Comparison of ENCODE assay signal across 24 cellular contexts in the genomic region with DNA sequence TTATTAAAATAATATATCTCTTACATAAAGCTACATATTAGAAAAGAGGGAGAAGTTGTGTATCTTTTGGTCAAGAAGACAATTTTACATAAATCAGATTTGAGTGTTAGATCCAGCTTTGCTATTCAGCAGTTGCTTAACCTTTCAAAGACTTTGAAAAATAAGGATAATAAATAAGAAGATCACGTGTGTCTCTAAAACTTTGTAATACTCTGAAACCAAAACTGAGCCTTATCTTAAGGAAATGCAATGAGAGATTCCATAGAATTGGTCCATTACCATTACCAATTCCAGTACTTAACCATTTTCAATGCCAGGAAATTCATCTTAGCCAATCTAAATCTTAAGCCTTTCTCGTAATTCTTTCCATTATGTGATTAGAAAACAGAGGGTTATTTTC.
"Had no signal": no experiment of that assay in that cellular context is flagged by ENCODE, and none has a peak within 500 bp of the region (broad histone marks: within the 10 kb centered on the region; RNA-seq: fewer than 3 reads in every experiment).

No MANE protein-coding gene starts in this region.

- H3K27me3 Mint-ChIP-seq: activated CD4-positive, alpha-beta T cell treated with anti-CD3 and anti-CD28 coated beads for 36 hours; activated naive CD4-positive, alpha-beta T cell treated with anti-CD3 and anti-CD28 coated beads, Interleukin-2, amount 50 U/mL, for 24 hours had no signal

- H3K4me3 ChIP-seq: adrenal gland, body of pancreas, colonic mucosa, left ventricle myocardium inferior, prostate gland, right atrium auricular region, stomach had no signal

- H3K27me3 ChIP-seq: adrenal gland, body of pancreas, colonic mucosa, foreskin keratinocyte, right atrium auricular region, stomach had no signal

- ATAC-seq: activated CD4-positive, alpha-beta T cell treated with anti-CD3 and anti-CD28 coated beads for 36 hours; body of pancreas; foreskin keratinocyte; stimulated activated effector memory CD8-positive, alpha-beta T cell treated with anti-CD3 and anti-CD28 coated beads, Interleukin-12 subunit alpha, Interleukin-12 subunit beta, amount 100 ng/mL, for 72 hours; WTC11 had no signal

- H3K9me3 Mint-ChIP-seq: activated naive CD4-positive, alpha-beta T cell treated with anti-CD3 and anti-CD28 coated beads, Interleukin-2, amount 50 U/mL, for 24 hours had no signal

- H3K27ac Mint-ChIP-seq: activated CD4-positive, alpha-beta T cell treated with anti-CD3 and anti-CD28 coated beads for 36 hours; activated naive CD4-positive, alpha-beta T cell treated with anti-CD3 and anti-CD28 coated beads, Interleukin-2, amount 50 U/mL, for 24 hours; stimulated activated effector memory CD8-positive, alpha-beta T cell treated with anti-CD3 and anti-CD28 coated beads, Interleukin-12 subunit alpha, Interleukin-12 subunit beta, amount 100 ng/mL, for 72 hours; T-helper 2 cell treated with Interferon-gamma antibody and Interleukin-4, amounts not matched to agents 5 μg/mL and 100 μg/mL, for 36 hours; WTC11 had no signal

- H3K4me1 ChIP-seq: adrenal gland, body of pancreas, colonic mucosa, left ventricle myocardium inferior, prostate gland had no signal

- H3K36me3 Mint-ChIP-seq: activated naive CD4-positive, alpha-beta T cell treated with anti-CD3 and anti-CD28 coated beads, Interleukin-2, amount 50 U/mL, for 24 hours; stimulated activated effector memory CD8-positive, alpha-beta T cell treated with anti-CD3 and anti-CD28 coated beads, Interleukin-12 subunit alpha, Interleukin-12 subunit beta, amount 100 ng/mL, for 72 hours had no signal

- H3K4me1 Mint-ChIP-seq: activated CD4-positive, alpha-beta T cell treated with anti-CD3 and anti-CD28 coated beads for 36 hours; activated naive CD4-positive, alpha-beta T cell treated with anti-CD3 and anti-CD28 coated beads, Interleukin-2, amount 50 U/mL, for 24 hours; stimulated activated effector memory CD8-positive, alpha-beta T cell treated with anti-CD3 and anti-CD28 coated beads, Interleukin-12 subunit alpha, Interleukin-12 subunit beta, amount 100 ng/mL, for 72 hours; WTC11 had no signal

- H3K27ac ChIP-seq: adrenal gland, body of pancreas, colonic mucosa, foreskin keratinocyte, left ventricle myocardium inferior, prostate gland, right atrium auricular region, stomach had no signal

- H3K36me3 ChIP-seq: adrenal gland, colonic mucosa, left ventricle myocardium inferior, prostate gland, right atrium auricular region, stomach had no signal

- H3K9me3 ChIP-seq: adrenal gland, body of pancreas, colonic mucosa, prostate gland, right atrium auricular region had no signal

- H3K4me3 Mint-ChIP-seq: activated CD4-positive, alpha-beta T cell treated with anti-CD3 and anti-CD28 coated beads for 36 hours; activated naive CD4-positive, alpha-beta T cell treated with anti-CD3 and anti-CD28 coated beads, Interleukin-2, amount 50 U/mL, for 24 hours; stimulated activated effector memory CD8-positive, alpha-beta T cell treated with anti-CD3 and anti-CD28 coated beads, Interleukin-12 subunit alpha, Interleukin-12 subunit beta, amount 100 ng/mL, for 72 hours; T-helper 2 cell treated with Interferon-gamma antibody and Interleukin-4, amounts not matched to agents 5 μg/mL and 100 μg/mL, for 36 hours; WTC11 had no signal

- DNase-seq: activated CD4-positive, alpha-beta T cell treated with anti-CD3 and anti-CD28 coated beads for 36 hours; activated CD4-positive, alpha-beta T cell treated with anti-CD3 and anti-CD28 coated beads, Interleukin-2, amount 50 U/mL, for 48 hours; activated gamma-delta T cell; adrenal gland; body of pancreas; caudate nucleus; colonic mucosa; erythroblast; foreskin keratinocyte; glutamatergic neuron; hypothalamus; left ventricle myocardium inferior; mammary epithelial cell; occipital lobe; small intestine; stimulated activated CD4-positive, alpha-beta T cell treated with anti-CD3 and anti-CD28 coated beads, Interleukin-4, amount 100 ng/mL, for 1 hour; stomach; trophoblast cell had no signal
